ENCODE assay signal across 19 cellular contexts in the genomic region with DNA sequence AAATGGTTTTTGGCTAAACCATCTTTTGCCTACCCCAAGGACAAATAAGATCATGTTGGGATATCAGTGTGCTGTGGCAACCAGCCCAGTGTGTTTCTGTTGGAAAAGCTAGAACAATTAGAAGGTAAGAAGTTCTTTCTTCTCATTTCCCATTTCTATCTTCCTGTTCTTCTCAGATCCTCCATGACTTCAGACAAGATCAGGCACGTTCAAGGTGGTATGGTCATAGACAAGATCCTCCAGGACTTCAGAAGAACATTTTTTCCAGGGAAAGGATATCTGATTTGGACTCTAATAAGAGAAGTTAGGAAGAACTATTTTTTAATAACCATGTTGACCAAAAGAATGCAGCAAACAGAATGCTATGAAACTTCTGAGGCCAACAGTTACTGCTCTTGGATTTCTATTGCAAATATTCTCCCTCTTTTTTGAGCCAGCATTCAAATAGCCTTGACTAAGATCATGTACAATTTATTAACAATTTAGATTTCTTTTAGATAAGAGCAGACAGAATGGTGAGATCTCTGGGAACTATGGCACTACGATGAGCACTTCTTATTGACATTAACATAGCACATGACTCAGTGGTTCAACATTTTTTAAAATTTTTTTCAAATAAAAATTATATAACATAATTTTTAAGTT.
"Had no signal": no experiment of that assay in that cellular context is flagged by ENCODE, and none has a peak within 500 bp of the region (broad histone marks: within the 10 kb centered on the region; RNA-seq: fewer than 3 reads in every experiment).

No MANE protein-coding gene starts in this region.

- FAIRE-seq: TTC549 had no signal

- DNase-seq: activated B cell treated with CpG ODN at 0.5 μM for 24 hours; activated CD4-positive, alpha-beta memory T cell treated with anti-CD3 and anti-CD28 coated beads for 36 hours; activated CD4-positive, alpha-beta T cell treated with anti-CD3 and anti-CD28 coated beads for 4 hours; erythroblast; heart right ventricle; kidney glomerular epithelial cell; left ventricle myocardium inferior; stimulated activated CD4-positive, alpha-beta T cell treated with anti-CD3 and anti-CD28 coated beads, Interleukin-12 subunit alpha, Interleukin-12 subunit beta, amount 100 ng/mL, for 4 hours; stimulated activated CD4-positive, alpha-beta T cell treated with anti-CD3 and anti-CD28 coated beads, Interleukin-1b, Interleukin-23, amount 100 ng/mL, for 48 hours; stimulated activated CD8-positive, alpha-beta memory T cell treated with anti-CD3 and anti-CD28 coated beads, Interleukin-4, amount 100 ng/mL, for 48 hours; stimulated activated naive CD4-positive, alpha-beta T cell; upper lobe of right lung had no signal

- H3K27me3 Mint-ChIP-seq: activated B cell treated with CpG ODN at 0.5 μM for 24 hours; activated CD4-positive, alpha-beta memory T cell treated with anti-CD3 and anti-CD28 coated beads for 36 hours; activated naive CD8-positive, alpha-beta T cell; progenitor cell of endocrine pancreas had no signal

- H3K4me3 Mint-ChIP-seq: activated B cell treated with CpG ODN at 0.5 μM for 24 hours; activated CD4-positive, alpha-beta memory T cell treated with anti-CD3 and anti-CD28 coated beads for 36 hours; activated naive CD8-positive, alpha-beta T cell; neural crest cell had no signal

- H3K4me1 Mint-ChIP-seq: neural crest cell had no signal

- H3K9me3 Mint-ChIP-seq: activated B cell treated with CpG ODN at 0.5 μM for 24 hours; activated CD4-positive, alpha-beta memory T cell treated with anti-CD3 and anti-CD28 coated beads for 36 hours had no signal

- ATAC-seq: gastroesophageal sphincter, heart right ventricle, upper lobe of right lung had no signal

- H3K27ac ChIP-seq: cardiac muscle cell, gastroesophageal sphincter, heart right ventricle, left ventricle myocardium inferior, right atrium auricular region, upper lobe of right lung had no signal

- H3K27me3 ChIP-seq: cardiac muscle cell, gastroesophageal sphincter, heart right ventricle, right atrium auricular region, upper lobe of right lung had no signal

- H3K9me3 ChIP-seq: gastroesophageal sphincter, heart right ventricle, left ventricle myocardium inferior, right atrium auricular region, upper lobe of right lung had no signal

- H3K27ac Mint-ChIP-seq: activated B cell treated with CpG ODN at 0.5 μM for 24 hours; activated CD4-positive, alpha-beta memory T cell treated with anti-CD3 and anti-CD28 coated beads for 36 hours; activated naive CD8-positive, alpha-beta T cell; progenitor cell of endocrine pancreas had no signal

- H3K36me3 ChIP-seq: cardiac muscle cell, gastroesophageal sphincter, heart right ventricle, left ventricle myocardium inferior, right atrium auricular region, upper lobe of right lung had no signal

- H3K4me3 ChIP-seq: cardiac muscle cell, gastroesophageal sphincter, heart right ventricle, left ventricle myocardium inferior, right atrium auricular region, upper lobe of right lung had no signal
